Comparison of ENCODE assay signal across 8 cellular contexts in genomic region chr17:18039535-18040286, GRCh38. TPM values are rescaled to one million over a fixed set of nuclear protein-coding genes. Genes with fewer than 3 reads are reported as not detected.
DNase-seq lines count a peak whose midpoint lies in the region; ATAC-seq and TF ChIP-seq lines count a peak whose summit lies in the region.

No MANE protein-coding gene starts in this region.

- TF ChIP-seq CTCF in DOHH2 (IDR thresholded peaks at IDR 0.05; ENCODE audit: low read depth, low read length, poor library complexity, severe bottlenecking) (no peak), parathyroid adenoma (IDR thresholded peaks at IDR 0.05) (no peak)

- H3K9me2 ChIP-seq in DOHH2 (replicated peaks; ENCODE audit: control insufficient read depth, low read length) = no peaks in the 10 kb centered on the region

- POLR2A ChIA-PET in activated CD4-positive, alpha-beta memory T cell treated with anti-CD3 and anti-CD28 coated beads, Interleukin-2, amount 10 ng/mL, durations not matched to agents 7 days and 5 days (lab: Charles Lee) = interaction anchor here (1.7 kb wide), 1 partner anchor 204 kb away, joined by 7 read pairs; the partner anchor contains the start of gene SREBF1

- H2AFZ ChIP-seq in parathyroid adenoma = peak overlapping the region; percentile 85

- H4K20me1 ChIP-seq in DOHH2 (ENCODE audit: control insufficient read depth, insufficient read depth, low read depth, low read length) = no peaks in the 10 kb centered on the region; the same call in 1 of the 2 replicates

- H3K4me1 ChIP-seq in DOHH2 (ENCODE audit: control insufficient read depth, low read length) (peaks cover 50% of the 10 kb centered on the region), parathyroid adenoma (peaks cover 26% of the 10 kb centered on the region)

- H3K9me3 Mint-ChIP-seq in activated CD4-positive, alpha-beta memory T cell treated with anti-CD3 and anti-CD28 coated beads, Interleukin-2, amount 10 ng/mL, durations not matched to agents 7 days and 5 days = no peaks in the 10 kb centered on the region

- no peaks in the 10 kb centered on the region for H3K27me3 Mint-ChIP-seq in activated CD4-positive, alpha-beta memory T cell treated with anti-CD3 and anti-CD28 coated beads, Interleukin-2, amount 10 ng/mL, durations not matched to agents 7 days and 5 days

- H3K36me3 Mint-ChIP-seq in activated CD4-positive, alpha-beta memory T cell treated with anti-CD3 and anti-CD28 coated beads, Interleukin-2, amount 10 ng/mL, durations not matched to agents 7 days and 5 days (ENCODE audit: low read depth) = peaks cover 12% of the 10 kb centered on the region

- no peaks in the 10 kb centered on the region for H3K9me3 ChIP-seq in DOHH2 (ENCODE audit: control insufficient read depth, insufficient read depth, low read length)
- H3K9me3 ChIP-seq in parathyroid adenoma (ENCODE audit: control insufficient read depth, low read length) = no peaks in the 10 kb centered on the region

- peak overlapping the region; percentile 95 for H3K4me3 Mint-ChIP-seq in activated CD4-positive, alpha-beta memory T cell treated with anti-CD3 and anti-CD28 coated beads, Interleukin-2, amount 10 ng/mL, durations not matched to agents 7 days and 5 days

- no peaks in the 10 kb centered on the region for H3K27me3 ChIP-seq in DOHH2 (ENCODE audit: control insufficient read depth, low read length)
- no peaks in the 10 kb centered on the region for H3K27me3 ChIP-seq in parathyroid adenoma (ENCODE audit: control insufficient read depth, insufficient read depth, low read length)

- H3K27ac Mint-ChIP-seq in activated CD4-positive, alpha-beta memory T cell treated with anti-CD3 and anti-CD28 coated beads, Interleukin-2, amount 10 ng/mL, durations not matched to agents 7 days and 5 days = peak overlapping the region; percentile 85

- H3K4me1 Mint-ChIP-seq in activated CD4-positive, alpha-beta memory T cell treated with anti-CD3 and anti-CD28 coated beads, Interleukin-2, amount 10 ng/mL, durations not matched to agents 7 days and 5 days = peaks cover 47% of the 10 kb centered on the region

- H3K9ac ChIP-seq in parathyroid adenoma = peak overlapping the region; percentile 17

- DNase-seq in activated CD4-positive, alpha-beta memory T cell treated with anti-CD3 and anti-CD28 coated beads, Interleukin-2, amount 10 ng/mL, durations not matched to agents 7 days and 5 days = no peak
- DNase-seq in globus pallidus (ENCODE audit: low spot score) = peak; percentile 16
- no peak for DNase-seq in GM19240 (ENCODE audit: insufficient read length, low spot score)

- H3K79me2 ChIP-seq in DOHH2 (ENCODE audit: control insufficient read depth, low read length) (peaks cover 86% of the 10 kb centered on the region), parathyroid adenoma (peaks cover 48% of the 10 kb centered on the region)

- H3K36me3 ChIP-seq in DOHH2 (ENCODE audit: control insufficient read depth, low read length) = peaks cover 13% of the 10 kb centered on the region
- H3K36me3 ChIP-seq in parathyroid adenoma (ENCODE audit: control insufficient read depth, insufficient read depth, low read length) = no peaks in the 10 kb centered on the region

- peak overlapping the region; percentile 21; the same call in 1 of the 2 replicates for H3K27ac ChIP-seq in DOHH2 (ENCODE audit: low read depth, low read length)
- H3K27ac ChIP-seq in parathyroid adenoma = peak overlapping the region; percentile 42

- peaks cover 16% of the 10 kb centered on the region for H3F3A ChIP-seq in DOHH2 (ENCODE audit: control insufficient read depth, insufficient read depth)

- ATAC-seq in GM19438 (IDR thresholded peaks at IDR 0.05; ENCODE audit: low read depth, unreplicated experiment) (peak; percentile 24), HG03457 (IDR thresholded peaks at IDR 0.05; ENCODE audit: unreplicated experiment) (peak; percentile 25), HG03039 (IDR thresholded peaks at IDR 0.05; ENCODE audit: unreplicated experiment) (no peak)

- H3K4me2 ChIP-seq in DOHH2 (ENCODE audit: low read length) (peak overlapping the region; percentile 95), parathyroid adenoma (ENCODE audit: low read length) (peak overlapping the region; percentile 90)

- peak overlapping the region; percentile 99 for H3K4me3 ChIP-seq in DOHH2 (ENCODE audit: low read length)
- H3K4me3 ChIP-seq in parathyroid adenoma (ENCODE audit: low read depth, low read length) = peak overlapping the region; percentile 82

- CTCF ChIA-PET in activated CD4-positive, alpha-beta memory T cell treated with anti-CD3 and anti-CD28 coated beads, Interleukin-2, amount 10 ng/mL, durations not matched to agents 7 days and 5 days (lab: Charles Lee) = no interaction called here

RNA-seq across cellular contexts. Expression of gene GID4, which starts 0.5 kb away (rescaled TPM):
- total RNA-seq in activated CD4-positive, alpha-beta memory T cell treated with anti-CD3 and anti-CD28 coated beads, Interleukin-2, amount 10 ng/mL, durations not matched to agents 7 days and 5 days = 10 to 100 TPM in 1 of 2 experiments, 1 to 10 TPM in 1; 9.3 to 10.2 TPM

RNA-seq across cellular contexts. Expression of gene ATPAF2, which starts 0.7 kb away (rescaled TPM):
- 10 to 100 TPM; 22.1 to 22.3 TPM for total RNA-seq in activated CD4-positive, alpha-beta memory T cell treated with anti-CD3 and anti-CD28 coated beads, Interleukin-2, amount 10 ng/mL, durations not matched to agents 7 days and 5 days

RNA-seq across cellular contexts. Expression of gene DRG2, which starts 48.0 kb away (rescaled TPM):
- total RNA-seq in activated CD4-positive, alpha-beta memory T cell treated with anti-CD3 and anti-CD28 coated beads, Interleukin-2, amount 10 ng/mL, durations not matched to agents 7 days and 5 days = 10 to 100 TPM; 46.3 to 46.5 TPM
